Comparison of ENCODE assay signal across 9 cellular contexts in the genomic region with DNA sequence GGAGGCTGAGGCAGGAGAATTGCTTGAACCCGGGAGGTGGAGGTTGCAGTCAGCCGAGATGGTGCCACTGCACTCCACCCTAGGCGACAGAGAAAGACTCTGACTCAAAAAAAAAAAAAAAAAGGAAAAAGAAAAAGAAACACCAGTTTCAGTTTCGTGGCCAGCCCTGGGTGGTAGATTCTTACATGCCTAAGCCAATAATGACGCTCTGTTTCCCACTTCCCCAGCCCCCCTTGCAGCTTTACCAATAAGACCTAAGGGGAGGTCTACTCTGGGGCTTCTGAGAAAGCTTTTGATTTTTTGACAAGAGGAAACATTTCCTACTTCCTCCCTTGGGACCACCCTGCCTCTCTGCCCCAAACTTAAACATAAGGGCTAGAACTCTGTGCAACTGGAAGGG. TPM values are rescaled to one million over a fixed set of nuclear protein-coding genes. Genes with fewer than 3 reads are reported as not detected.
A peak's percentile ranks its signal among the peaks of the same experiment; 100 is the strongest.
DNase-seq lines count a peak whose midpoint lies in the region; ATAC-seq and TF ChIP-seq lines count a peak whose summit lies in the region.
"Had no signal": no experiment of that assay in that cellular context is flagged by ENCODE, and none has a peak within 500 bp of the region (broad histone marks: within the 10 kb centered on the region; RNA-seq: fewer than 3 reads in every experiment).

No MANE protein-coding gene starts in this region.

- DNase-seq in T-helper 9 cell (peak; percentile 4), endodermal cell (no peak), SW480 (ENCODE audit: low spot score) (no peak), foreskin keratinocyte (no peak), NCI-H2107 (lab: John Stamatoyannopoulos, UW) (no peak)
- DNase-seq in effector CD4-positive, alpha-beta T cell, result peak; percentile 29

- TF ChIP-seq CTCF in endodermal cell (conservative IDR thresholded peaks at IDR 0.05) (no peak), foreskin keratinocyte (conservative IDR thresholded peaks at IDR 0.05) (no peak)

- H3K27ac Mint-ChIP-seq in stimulated activated memory B cell treated with anti-CD40 and anti-IgM and Interleukin-4, amounts not matched to agents 10 μg/mL and 1 μg/mL and 100 μg/mL, for 72 hours, result peak overlapping the region; percentile 73
- H3K27ac Mint-ChIP-seq in endodermal cell, result no peak overlapping the region

- ATAC-seq in HG02870 (IDR thresholded peaks at IDR 0.05; ENCODE audit: unreplicated experiment), result peak; percentile 56
- ATAC-seq in stimulated activated memory B cell treated with anti-CD40 and anti-IgM and Interleukin-4, amounts not matched to agents 10 μg/mL and 1 μg/mL and 100 μg/mL, for 72 hours, result peak; percentile 93
- ATAC-seq in foreskin keratinocyte, result no peak

- H3K4me3 ChIP-seq in endodermal cell (ENCODE audit: low read length), result no peak overlapping the region
- H3K4me3 ChIP-seq: lung had no signal

- no peaks in the 10 kb centered on the region for H3K27me3 ChIP-seq in endodermal cell (ENCODE audit: control insufficient read depth, insufficient read depth, low read length, poor library complexity, severe bottlenecking)
- H3K27me3 ChIP-seq in foreskin keratinocyte, result no peaks in the 10 kb centered on the region

- no peaks in the 10 kb centered on the region for H3K9me3 ChIP-seq in endodermal cell (ENCODE audit: control insufficient read depth, low read length)

- no peaks in the 10 kb centered on the region for H3K27me3 Mint-ChIP-seq in stimulated activated memory B cell treated with anti-CD40 and anti-IgM and Interleukin-4, amounts not matched to agents 10 μg/mL and 1 μg/mL and 100 μg/mL, for 72 hours
- H3K27me3 Mint-ChIP-seq in endodermal cell (ENCODE audit: insufficient read depth), result no peaks in the 10 kb centered on the region

- peak overlapping the region; percentile 19 for H3K4me3 Mint-ChIP-seq in stimulated activated memory B cell treated with anti-CD40 and anti-IgM and Interleukin-4, amounts not matched to agents 10 μg/mL and 1 μg/mL and 100 μg/mL, for 72 hours
- H3K4me3 Mint-ChIP-seq in endodermal cell, result no peak overlapping the region

- no peak overlapping the region for H3K9ac ChIP-seq in endodermal cell (ENCODE audit: extremely low read depth, low read length, poor library complexity, severe bottlenecking)

- WGBS in endodermal cell (ENCODE audit: insufficient coverage in 1 of 2, insufficient read length in 1 of 2), 2 experiments, result 93 to 96% methylated on average over 2 to 5 of the region's 5 CpGs

- H3K4me1 ChIP-seq in endodermal cell (ENCODE audit: control insufficient read depth, insufficient read depth, low read length) (peaks cover 5% of the 10 kb centered on the region), foreskin keratinocyte (peaks cover 9% of the 10 kb centered on the region)

- H3K27ac ChIP-seq in endodermal cell (ENCODE audit: low read depth, low read length) (no peak overlapping the region), foreskin keratinocyte (no peak overlapping the region)

- no peaks in the 10 kb centered on the region for H3K9me3 Mint-ChIP-seq in stimulated activated memory B cell treated with anti-CD40 and anti-IgM and Interleukin-4, amounts not matched to agents 10 μg/mL and 1 μg/mL and 100 μg/mL, for 72 hours
- H3K9me3 Mint-ChIP-seq in endodermal cell, result no peaks in the 10 kb centered on the region

- H3K4me1 Mint-ChIP-seq in stimulated activated memory B cell treated with anti-CD40 and anti-IgM and Interleukin-4, amounts not matched to agents 10 μg/mL and 1 μg/mL and 100 μg/mL, for 72 hours, result peaks cover 43% of the 10 kb centered on the region
- peaks cover 18% of the 10 kb centered on the region for H3K4me1 Mint-ChIP-seq in endodermal cell

- no peaks in the 10 kb centered on the region for H3K36me3 Mint-ChIP-seq in stimulated activated memory B cell treated with anti-CD40 and anti-IgM and Interleukin-4, amounts not matched to agents 10 μg/mL and 1 μg/mL and 100 μg/mL, for 72 hours
- no peaks in the 10 kb centered on the region for H3K36me3 Mint-ChIP-seq in endodermal cell (ENCODE audit: low read depth)

- no peaks in the 10 kb centered on the region for H3K36me3 ChIP-seq in endodermal cell (ENCODE audit: control insufficient read depth, insufficient read depth, low read length)

RNA-seq across cellular contexts. Expression of gene PTPRJ, which starts 30.0 kb away (rescaled TPM):
- 10 to 100 TPM; 26.5 to 37.4 TPM for total RNA-seq in endodermal cell
- 11.9 TPM for polyA plus RNA-seq in endodermal cell (2013, experiment 1 of 2)
- polyA plus RNA-seq in endodermal cell (2013, experiment 2 of 2), result 12.4 TPM
- 0.92 and 2.0 TPM in 2 replicates for total RNA-seq in foreskin keratinocyte
- polyA plus RNA-seq in foreskin keratinocyte, result 0.65 and 0.69 TPM in 2 replicates

Comparison
In these comparisons a context has a peak if more than half of its experiments do, and no peak if none do; other contexts are left out.
1. DNase-seq: peak in T-helper 9 cell (single experiment) and effector CD4-positive, alpha-beta T cell (single experiment); none in endodermal cell (single experiment), SW480 (single experiment), foreskin keratinocyte (0 of 2) and NCI-H2107 (single experiment).